12 cellular contexts compared by ENCODE assay signal in the genomic region with DNA sequence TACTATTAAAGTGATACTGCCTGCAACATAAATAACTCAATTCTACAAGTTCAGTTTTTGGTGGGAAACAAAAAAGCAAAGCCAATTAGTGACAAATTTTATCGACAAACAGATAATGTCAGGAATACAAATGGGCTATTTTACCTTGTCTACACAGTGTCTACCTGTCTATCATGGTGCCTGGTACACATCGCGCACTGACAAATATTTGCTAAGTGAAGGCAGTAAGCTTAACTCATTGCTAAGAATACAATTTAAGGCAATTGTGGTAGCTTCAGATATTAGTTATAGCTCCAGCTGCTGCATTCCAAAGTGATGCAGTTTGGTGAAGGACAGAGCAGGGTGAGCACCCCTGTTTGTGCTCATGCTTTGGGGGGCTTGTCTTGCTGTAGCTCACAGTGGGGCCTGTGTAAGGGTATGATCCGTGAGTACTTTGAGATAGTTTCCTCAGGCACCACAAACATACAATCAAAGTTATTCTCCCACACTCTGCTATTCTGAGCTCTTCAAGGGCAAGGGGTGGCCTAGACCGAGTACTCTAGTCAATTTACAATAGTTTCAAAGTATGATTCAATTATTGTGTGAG. TPM values are rescaled to one million over a fixed set of nuclear protein-coding genes. Genes with fewer than 3 reads are reported as not detected.
DNase-seq lines count a peak whose midpoint lies in the region; TF ChIP-seq lines count a peak whose summit lies in the region.
"Had no signal": no experiment of that assay in that cellular context is flagged by ENCODE, and none has a peak within 500 bp of the region (broad histone marks: within the 10 kb centered on the region; RNA-seq: fewer than 3 reads in every experiment).

No MANE protein-coding gene starts in this region.

- peak overlapping the region; percentile 17 for H3K4me3 Mint-ChIP-seq in progenitor cell of endocrine pancreas (ENCODE audit: low read depth)
- H3K4me3 Mint-ChIP-seq in CD4-positive, alpha-beta memory T cell: no peak overlapping the region
- H3K4me3 Mint-ChIP-seq in mesothelial cell of epicardium: no peak overlapping the region
- H3K4me3 Mint-ChIP-seq: CD8-positive, alpha-beta memory T cell had no signal

- no peaks in the 10 kb centered on the region for H3K27me3 Mint-ChIP-seq in progenitor cell of endocrine pancreas
- no peaks in the 10 kb centered on the region for H3K27me3 Mint-ChIP-seq in CD4-positive, alpha-beta memory T cell
- no peaks in the 10 kb centered on the region for H3K27me3 Mint-ChIP-seq in mesothelial cell of epicardium (ENCODE audit: low read depth)
- H3K27me3 Mint-ChIP-seq: CD8-positive, alpha-beta memory T cell had no signal

- POLR2A ChIA-PET in HEK293 (lab: Yijun Ruan, JAX): no interaction called here
- POLR2A ChIA-PET in CD4-positive, alpha-beta memory T cell (lab: Charles Lee; ENCODE audit: partially characterized antibody): no interaction called here

- H3K9me3 Mint-ChIP-seq in progenitor cell of endocrine pancreas (ENCODE audit: low read depth): no peaks in the 10 kb centered on the region
- H3K9me3 Mint-ChIP-seq in CD4-positive, alpha-beta memory T cell: no peaks in the 10 kb centered on the region
- peaks cover 5% of the 10 kb centered on the region for H3K9me3 Mint-ChIP-seq in mesothelial cell of epicardium
- H3K9me3 Mint-ChIP-seq: CD8-positive, alpha-beta memory T cell had no signal

- H3K4me1 ChIP-seq in HEK293 (ENCODE audit: control insufficient read depth, insufficient read depth, low read length): peaks cover 12% of the 10 kb centered on the region
- no peaks in the 10 kb centered on the region for H3K4me1 ChIP-seq in CD4-positive, alpha-beta memory T cell (ENCODE audit: insufficient read depth, low read length)

- TF ChIP-seq CTCF in HEK293 (tag by site-specific recombination; IDR thresholded peaks at IDR 0.05): no peak
- no peak for TF ChIP-seq CTCF in progenitor cell of endocrine pancreas (IDR thresholded peaks at IDR 0.05; ENCODE audit: unreplicated experiment)
- no peak for TF ChIP-seq CTCF in mesothelial cell of epicardium (IDR thresholded peaks at IDR 0.05; ENCODE audit: unreplicated experiment)

- CTCF ChIA-PET in HEK293 (lab: Yijun Ruan, JAX): interaction anchor here (0.6 kb wide), 1 partner anchor 9 kb away, joined by 4 read pairs; no protein-coding TSS in a partner anchor
- CTCF ChIA-PET in CD4-positive, alpha-beta memory T cell (lab: Charles Lee; ENCODE audit: partially characterized antibody): no interaction called here

- peak overlapping the region; percentile 96 for H3K27ac Mint-ChIP-seq in progenitor cell of endocrine pancreas
- no peak overlapping the region for H3K27ac Mint-ChIP-seq in CD4-positive, alpha-beta memory T cell
- no peak overlapping the region for H3K27ac Mint-ChIP-seq in mesothelial cell of epicardium

- H3K4me3 ChIP-seq in HEK293 (ENCODE audit: low read depth, low read length): no peak overlapping the region
- H3K4me3 ChIP-seq in CD4-positive, alpha-beta memory T cell (ENCODE audit: low read length in 2 of 2): no peak overlapping the region

- DNase-seq in EH (ENCODE audit: low read depth) (peak; percentile 25), epithelial cell of prostate (ENCODE audit: low read depth, low spot score) (no peak), progenitor cell of endocrine pancreas (ENCODE audit: low spot score, unreplicated experiment) (no peak), mesothelial cell of epicardium (ENCODE audit: low spot score in 2 of 2, unreplicated experiment in 2 of 2) (no peak), cerebellar nuclear complex (lab: John Stamatoyannopoulos, UW) (no peak)
- no peak for DNase-seq in CD4-positive, alpha-beta memory T cell
- DNase-seq: CD8-positive, alpha-beta memory T cell; DMS79; KBM-7; NCI-H1417 treated with DMSO at 0.1 percent for 48 hours; NCI-H2029 had no signal

- intact Hi-C loops in CD4-positive, alpha-beta memory T cell (cut with micrococcal nuclease): no loop called here

- no peaks in the 10 kb centered on the region for H3K36me3 ChIP-seq in HEK293 (ENCODE audit: control insufficient read depth in 2 of 2, insufficient read depth in 1 of 2, low read length in 2 of 2)
- H3K36me3 ChIP-seq in CD4-positive, alpha-beta memory T cell (ENCODE audit: insufficient read depth, low read length): no peaks in the 10 kb centered on the region

- H3K4me1 Mint-ChIP-seq in progenitor cell of endocrine pancreas (ENCODE audit: low read depth) (peaks cover 76% of the 10 kb centered on the region), mesothelial cell of epicardium (peaks cover 10% of the 10 kb centered on the region)
- H3K4me1 Mint-ChIP-seq in CD4-positive, alpha-beta memory T cell: peaks cover 0 to 1% (median 0%) of the 10 kb centered on the region in 4 donors

- H3K27ac ChIP-seq in HEK293 (ENCODE audit: extremely low read depth, low read depth, low read length) (no peak overlapping the region), epithelial cell of prostate (peak overlapping the region; percentile 18)
- no peak overlapping the region for H3K27ac ChIP-seq in CD4-positive, alpha-beta memory T cell (ENCODE audit: low read depth, low read length)

- no peaks in the 10 kb centered on the region for H3K27me3 ChIP-seq in CD4-positive, alpha-beta memory T cell (ENCODE audit: insufficient read depth, low read length)

- peaks cover 10% of the 10 kb centered on the region for H3K36me3 Mint-ChIP-seq in progenitor cell of endocrine pancreas (ENCODE audit: insufficient read depth)
- H3K36me3 Mint-ChIP-seq in CD4-positive, alpha-beta memory T cell: peaks cover 6 to 15% of the 10 kb centered on the region in 2 donors
- no peaks in the 10 kb centered on the region for H3K36me3 Mint-ChIP-seq in mesothelial cell of epicardium

- no peaks in the 10 kb centered on the region for H3K9me3 ChIP-seq in HEK293 (ENCODE audit: control insufficient read depth, insufficient read depth, low read depth, low read length)
- no peaks in the 10 kb centered on the region for H3K9me3 ChIP-seq in CD4-positive, alpha-beta memory T cell (ENCODE audit: control insufficient read depth in 1 of 2, low read length in 2 of 2)

TF ChIP-seq in HEK293, 187 proteins besides CTCF, POLR2A, EP300 and RAD21:
- TF ChIP-seq ZNF654 (tag by site-specific recombination; IDR thresholded peaks at IDR 0.05; ENCODE audit: low read depth): no peak
- peak; percentile 50; the same call in 1 of the 2 replicates for TF ChIP-seq PRDM4 (tag by site-specific recombination; IDR thresholded peaks at IDR 0.05)
- TF ChIP-seq, protein P1, sequence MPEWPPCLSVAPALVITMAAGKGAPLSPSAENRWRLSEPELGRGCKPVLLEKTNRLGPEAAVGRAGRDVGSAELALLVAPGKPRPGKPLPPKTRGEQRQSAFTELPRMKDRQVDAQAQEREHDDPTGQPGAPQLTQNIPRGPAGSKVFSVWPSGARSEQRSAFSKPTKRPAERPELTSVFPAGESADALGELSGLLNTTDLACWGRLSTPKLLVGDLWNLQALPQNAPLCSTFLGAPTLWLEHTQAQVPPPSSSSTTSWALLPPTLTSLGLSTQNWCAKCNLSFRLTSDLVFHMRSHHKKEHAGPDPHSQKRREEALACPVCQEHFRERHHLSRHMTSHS (tag by site-specific recombination; IDR thresholded peaks at IDR 0.05): no peak

RNA-seq across cellular contexts. Expression of gene ELL2, which starts 24.7 kb away (rescaled TPM):
- total RNA-seq in progenitor cell of endocrine pancreas (124 and 145 TPM in 2 replicates), mesothelial cell of epicardium (11.7 to 13.5 TPM (median 11.8 TPM) in 3 replicates)
- 10 to 100 TPM; 14.0 to 15.6 TPM for total RNA-seq in CD4-positive, alpha-beta memory T cell
- polyA plus RNA-seq in CD4-positive, alpha-beta memory T cell: 1 to 10 TPM; 2.8 to 4.5 TPM
